ENCODE assay signal across 1 cellular context in genomic region chr12:93678779-93679178, GRCh38.
TF ChIP-seq lines count a peak whose summit lies in the region.

No MANE protein-coding gene starts in this region.

TF ChIP-seq in HCT116, 20 proteins besides CTCF, POLR2A, EP300 and RAD21 (continued from another document):
- no peak for TF ChIP-seq REST (IDR thresholded peaks at IDR 0.05; ENCODE audit: low read depth)
- no peak for TF ChIP-seq ZBTB33 (IDR thresholded peaks at IDR 0.05; ENCODE audit: extremely low read depth, insufficient replicate concordance, low read length)
- no peak for TF ChIP-seq FOSL1 (IDR thresholded peaks at IDR 0.05; ENCODE audit: low read depth)
- no peak for TF ChIP-seq EZH2phosphoT487 (IDR thresholded peaks at IDR 0.05; ENCODE audit: borderline replicate concordance)
- no peak for TF ChIP-seq SIN3A (IDR thresholded peaks at IDR 0.05; ENCODE audit: low read depth)
- no peak for TF ChIP-seq EGR1 (IDR thresholded peaks at IDR 0.05; ENCODE audit: low read depth)
- TF ChIP-seq CBX3 (IDR thresholded peaks at IDR 0.05; ENCODE audit: low read depth) = no peak
- TF ChIP-seq MAX (IDR thresholded peaks at IDR 0.05) = no peak
- TF ChIP-seq ATF3 (IDR thresholded peaks at IDR 0.05) = no peak
- no peak for TF ChIP-seq SRF (IDR thresholded peaks at IDR 0.05; ENCODE audit: low read depth)
- TF ChIP-seq ELF1 (IDR thresholded peaks at IDR 0.05; ENCODE audit: borderline replicate concordance, low read depth) = no peak
